In the genomic region with DNA sequence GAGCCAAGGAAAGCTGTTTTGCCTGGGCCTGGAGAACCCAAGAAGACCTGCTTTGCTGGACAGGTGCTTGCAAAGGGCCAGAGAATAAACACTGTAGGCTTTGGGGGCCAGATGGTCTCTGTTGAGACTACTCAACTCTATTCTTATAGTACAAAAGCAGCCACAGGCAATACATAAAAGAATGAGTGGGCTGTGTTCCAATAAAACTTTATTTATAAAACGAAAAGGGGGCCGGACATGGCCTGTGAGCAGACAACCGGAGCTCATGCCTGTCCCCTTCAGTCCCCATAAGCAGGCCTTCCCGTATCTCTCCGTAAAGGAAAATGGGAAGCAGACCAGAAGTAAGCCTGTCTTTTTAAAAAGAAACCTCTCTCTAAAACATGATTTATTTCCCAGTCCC, we compare ENCODE assay signal across 2 cellular contexts.
A peak's percentile ranks its signal among the peaks of the same experiment; 100 is the strongest.
TF ChIP-seq lines count a peak whose summit lies in the region.

No MANE protein-coding gene starts in this region.

TF ChIP-seq in HepG2, 621 proteins besides CTCF, POLR2A, EP300 and RAD21 (continued from another document):
- TF ChIP-seq, protein P1, sequence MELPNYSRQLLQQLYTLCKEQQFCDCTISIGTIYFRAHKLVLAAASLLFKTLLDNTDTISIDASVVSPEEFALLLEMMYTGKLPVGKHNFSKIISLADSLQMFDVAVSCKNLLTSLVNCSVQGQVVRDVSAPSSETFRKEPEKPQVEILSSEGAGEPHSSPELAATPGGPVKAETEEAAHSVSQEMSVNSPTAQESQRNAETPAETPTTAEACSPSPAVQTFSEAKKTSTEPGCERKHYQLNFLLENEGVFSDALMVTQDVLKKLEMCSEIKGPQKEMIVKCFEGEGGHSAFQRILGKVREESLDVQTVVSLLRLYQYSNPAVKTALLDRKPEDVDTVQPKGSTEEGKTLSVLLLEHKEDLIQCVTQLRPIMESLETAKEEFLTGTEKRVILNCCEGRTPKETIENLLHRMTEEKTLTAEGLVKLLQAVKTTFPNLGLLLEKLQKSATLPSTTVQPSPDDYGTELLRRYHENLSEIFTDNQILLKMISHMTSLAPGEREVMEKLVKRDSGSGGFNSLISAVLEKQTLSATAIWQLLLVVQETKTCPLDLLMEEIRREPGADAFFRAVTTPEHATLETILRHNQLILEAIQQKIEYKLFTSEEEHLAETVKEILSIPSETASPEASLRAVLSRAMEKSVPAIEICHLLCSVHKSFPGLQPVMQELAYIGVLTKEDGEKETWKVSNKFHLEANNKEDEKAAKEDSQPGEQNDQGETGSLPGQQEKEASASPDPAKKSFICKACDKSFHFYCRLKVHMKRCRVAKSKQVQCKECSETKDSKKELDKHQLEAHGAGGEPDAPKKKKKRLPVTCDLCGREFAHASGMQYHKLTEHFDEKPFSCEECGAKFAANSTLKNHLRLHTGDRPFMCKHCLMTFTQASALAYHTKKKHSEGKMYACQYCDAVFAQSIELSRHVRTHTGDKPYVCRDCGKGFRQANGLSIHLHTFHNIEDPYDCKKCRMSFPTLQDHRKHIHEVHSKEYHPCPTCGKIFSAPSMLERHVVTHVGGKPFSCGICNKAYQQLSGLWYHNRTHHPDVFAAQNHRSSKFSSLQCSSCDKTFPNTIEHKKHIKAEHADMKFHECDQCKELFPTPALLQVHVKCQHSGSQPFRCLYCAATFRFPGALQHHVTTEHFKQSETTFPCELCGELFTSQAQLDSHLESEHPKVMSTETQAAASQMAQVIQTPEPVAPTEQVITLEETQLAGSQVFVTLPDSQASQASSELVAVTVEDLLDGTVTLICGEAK (IDR thresholded peaks at IDR 0.05): no peak
- TF ChIP-seq, protein P1 (CRISPR knock-in tag; IDR thresholded peaks at IDR 0.05): peak; percentile 92

TF ChIP-seq in WTC11, 78 proteins besides CTCF, POLR2A, EP300 and RAD21 (continued from another document):
- TF ChIP-seq, protein P2, sequence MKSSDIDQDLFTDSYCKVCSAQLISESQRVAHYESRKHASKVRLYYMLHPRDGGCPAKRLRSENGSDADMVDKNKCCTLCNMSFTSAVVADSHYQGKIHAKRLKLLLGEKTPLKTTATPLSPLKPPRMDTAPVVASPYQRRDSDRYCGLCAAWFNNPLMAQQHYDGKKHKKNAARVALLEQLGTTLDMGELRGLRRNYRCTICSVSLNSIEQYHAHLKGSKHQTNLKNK (CRISPR knock-in tag; IDR thresholded peaks at IDR 0.05): no peak
- no peak for TF ChIP-seq ELF4 (CRISPR knock-in tag; IDR thresholded peaks at IDR 0.05; ENCODE audit: low read depth)
- TF ChIP-seq RORB (CRISPR knock-in tag; IDR thresholded peaks at IDR 0.05): no peak
- TF ChIP-seq EMX1 (CRISPR knock-in tag; IDR thresholded peaks at IDR 0.05): no peak
- TF ChIP-seq MXD4 (CRISPR knock-in tag; IDR thresholded peaks at IDR 0.05; ENCODE audit: borderline replicate concordance): no peak
- no peak for TF ChIP-seq FOXP1 (CRISPR knock-in tag; IDR thresholded peaks at IDR 0.05; ENCODE audit: borderline replicate concordance)
- TF ChIP-seq NR2C2 (CRISPR knock-in tag; IDR thresholded peaks at IDR 0.05): no peak
- TF ChIP-seq, protein P3, sequence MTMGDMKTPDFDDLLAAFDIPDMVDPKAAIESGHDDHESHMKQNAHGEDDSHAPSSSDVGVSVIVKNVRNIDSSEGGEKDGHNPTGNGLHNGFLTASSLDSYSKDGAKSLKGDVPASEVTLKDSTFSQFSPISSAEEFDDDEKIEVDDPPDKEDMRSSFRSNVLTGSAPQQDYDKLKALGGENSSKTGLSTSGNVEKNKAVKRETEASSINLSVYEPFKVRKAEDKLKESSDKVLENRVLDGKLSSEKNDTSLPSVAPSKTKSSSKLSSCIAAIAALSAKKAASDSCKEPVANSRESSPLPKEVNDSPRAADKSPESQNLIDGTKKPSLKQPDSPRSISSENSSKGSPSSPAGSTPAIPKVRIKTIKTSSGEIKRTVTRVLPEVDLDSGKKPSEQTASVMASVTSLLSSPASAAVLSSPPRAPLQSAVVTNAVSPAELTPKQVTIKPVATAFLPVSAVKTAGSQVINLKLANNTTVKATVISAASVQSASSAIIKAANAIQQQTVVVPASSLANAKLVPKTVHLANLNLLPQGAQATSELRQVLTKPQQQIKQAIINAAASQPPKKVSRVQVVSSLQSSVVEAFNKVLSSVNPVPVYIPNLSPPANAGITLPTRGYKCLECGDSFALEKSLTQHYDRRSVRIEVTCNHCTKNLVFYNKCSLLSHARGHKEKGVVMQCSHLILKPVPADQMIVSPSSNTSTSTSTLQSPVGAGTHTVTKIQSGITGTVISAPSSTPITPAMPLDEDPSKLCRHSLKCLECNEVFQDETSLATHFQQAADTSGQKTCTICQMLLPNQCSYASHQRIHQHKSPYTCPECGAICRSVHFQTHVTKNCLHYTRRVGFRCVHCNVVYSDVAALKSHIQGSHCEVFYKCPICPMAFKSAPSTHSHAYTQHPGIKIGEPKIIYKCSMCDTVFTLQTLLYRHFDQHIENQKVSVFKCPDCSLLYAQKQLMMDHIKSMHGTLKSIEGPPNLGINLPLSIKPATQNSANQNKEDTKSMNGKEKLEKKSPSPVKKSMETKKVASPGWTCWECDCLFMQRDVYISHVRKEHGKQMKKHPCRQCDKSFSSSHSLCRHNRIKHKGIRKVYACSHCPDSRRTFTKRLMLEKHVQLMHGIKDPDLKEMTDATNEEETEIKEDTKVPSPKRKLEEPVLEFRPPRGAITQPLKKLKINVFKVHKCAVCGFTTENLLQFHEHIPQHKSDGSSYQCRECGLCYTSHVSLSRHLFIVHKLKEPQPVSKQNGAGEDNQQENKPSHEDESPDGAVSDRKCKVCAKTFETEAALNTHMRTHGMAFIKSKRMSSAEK (CRISPR knock-in tag; IDR thresholded peaks at IDR 0.05; ENCODE audit: borderline replicate concordance): no peak
- no peak for TF ChIP-seq CREB1 (CRISPR knock-in tag; IDR thresholded peaks at IDR 0.05)
- TF ChIP-seq, protein P4, sequence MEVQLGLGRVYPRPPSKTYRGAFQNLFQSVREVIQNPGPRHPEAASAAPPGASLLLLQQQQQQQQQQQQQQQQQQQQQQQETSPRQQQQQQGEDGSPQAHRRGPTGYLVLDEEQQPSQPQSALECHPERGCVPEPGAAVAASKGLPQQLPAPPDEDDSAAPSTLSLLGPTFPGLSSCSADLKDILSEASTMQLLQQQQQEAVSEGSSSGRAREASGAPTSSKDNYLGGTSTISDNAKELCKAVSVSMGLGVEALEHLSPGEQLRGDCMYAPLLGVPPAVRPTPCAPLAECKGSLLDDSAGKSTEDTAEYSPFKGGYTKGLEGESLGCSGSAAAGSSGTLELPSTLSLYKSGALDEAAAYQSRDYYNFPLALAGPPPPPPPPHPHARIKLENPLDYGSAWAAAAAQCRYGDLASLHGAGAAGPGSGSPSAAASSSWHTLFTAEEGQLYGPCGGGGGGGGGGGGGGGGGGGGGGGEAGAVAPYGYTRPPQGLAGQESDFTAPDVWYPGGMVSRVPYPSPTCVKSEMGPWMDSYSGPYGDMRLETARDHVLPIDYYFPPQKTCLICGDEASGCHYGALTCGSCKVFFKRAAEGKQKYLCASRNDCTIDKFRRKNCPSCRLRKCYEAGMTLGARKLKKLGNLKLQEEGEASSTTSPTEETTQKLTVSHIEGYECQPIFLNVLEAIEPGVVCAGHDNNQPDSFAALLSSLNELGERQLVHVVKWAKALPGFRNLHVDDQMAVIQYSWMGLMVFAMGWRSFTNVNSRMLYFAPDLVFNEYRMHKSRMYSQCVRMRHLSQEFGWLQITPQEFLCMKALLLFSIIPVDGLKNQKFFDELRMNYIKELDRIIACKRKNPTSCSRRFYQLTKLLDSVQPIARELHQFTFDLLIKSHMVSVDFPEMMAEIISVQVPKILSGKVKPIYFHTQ (CRISPR knock-in tag; IDR thresholded peaks at IDR 0.05): no peak
- TF ChIP-seq PRRX2 (CRISPR knock-in tag; IDR thresholded peaks at IDR 0.05): no peak
- TF ChIP-seq FOXK1 (CRISPR knock-in tag; IDR thresholded peaks at IDR 0.05): no peak
- TF ChIP-seq NFATC4 (CRISPR knock-in tag; IDR thresholded peaks at IDR 0.05): no peak
